20 cellular contexts compared by ENCODE assay signal in genomic region chr9:133608881-133609280, GRCh38. TPM values are rescaled to one million over a fixed set of nuclear protein-coding genes. Genes with fewer than 3 reads are reported as not detected.
DNase-seq lines count a peak whose midpoint lies in the region; TF ChIP-seq lines count a peak whose summit lies in the region.
"Had no signal": no experiment of that assay in that cellular context is flagged by ENCODE, and none has a peak within 500 bp of the region (broad histone marks: within the 10 kb centered on the region; RNA-seq: fewer than 3 reads in every experiment).

No MANE protein-coding gene starts in this region.

- peak overlapping the region; percentile 68; the same call in 1 of the 2 replicates for H3K27ac ChIP-seq in VCaP
- H3K27ac ChIP-seq: Peyer's patch, SJSA1, thoracic aorta had no signal

- H3K9ac ChIP-seq in iPS-15b (ENCODE audit: low read depth, low read length) (no peak overlapping the region), skeletal muscle satellite cell (ENCODE audit: low read depth, low read length) (no peak overlapping the region)

- DNase-seq in H7 = no peak
- DNase-seq in NCI-H1092 treated with DMSO at 0.1 percent for 48 hours (lab: John Stamatoyannopoulos, UW) = no peak
- no peak for DNase-seq in progenitor cell of endocrine pancreas (ENCODE audit: low spot score, unreplicated experiment)
- DNase-seq in MG63 = no peak
- DNase-seq: activated CD8-positive, alpha-beta memory T cell treated with anti-CD3 and anti-CD28 coated beads, Interleukin-2, amount 10 ng/mL, durations not matched to agents 7 days and 5 days; AML-193; HFFc6; NK-92 treated with Interleukin-12 subunit alpha and Interleukin-12 subunit beta, amount 100 ng/mL, for 24 hours; Peyer's patch; stimulated activated naive B cell treated with anti-CD40 and anti-IgM and Interleukin-4, amounts not matched to agents 10 μg/mL and 1 μg/mL and 100 μg/mL, for 72 hours had no signal

- peak overlapping the region; percentile 56 for H3K4me2 ChIP-seq in skeletal muscle satellite cell (ENCODE audit: low read length)

- H3K27me3 ChIP-seq in H7 (ENCODE audit: control insufficient read depth, insufficient read depth, low read length) (peaks cover 9% of the 10 kb centered on the region), iPS-15b (ENCODE audit: control insufficient read depth, insufficient read depth, low read length) (peaks cover 20% of the 10 kb centered on the region), skeletal muscle satellite cell (ENCODE audit: control insufficient read depth, insufficient read depth, low read length) (peaks cover 95% of the 10 kb centered on the region), MG63 (peaks cover 41% of the 10 kb centered on the region)

- TF ChIP-seq CTCF in VCaP (conservative IDR thresholded peaks at IDR 0.05) (no peak), progenitor cell of endocrine pancreas (IDR thresholded peaks at IDR 0.05; ENCODE audit: unreplicated experiment) (no peak)

- no peaks in the 10 kb centered on the region for H3K36me3 Mint-ChIP-seq in progenitor cell of endocrine pancreas (ENCODE audit: insufficient read depth)
- H3K36me3 Mint-ChIP-seq: activated CD8-positive, alpha-beta memory T cell treated with anti-CD3 and anti-CD28 coated beads, Interleukin-2, amount 10 ng/mL, durations not matched to agents 7 days and 5 days; activated naive CD8-positive, alpha-beta T cell had no signal

- H3K27me3 Mint-ChIP-seq in progenitor cell of endocrine pancreas = peaks cover 84% of the 10 kb centered on the region

- peak overlapping the region; percentile 29 for H3K4me3 ChIP-seq in H7 (ENCODE audit: insufficient read depth, low read depth, low read length)
- H3K4me3 ChIP-seq in iPS-15b (ENCODE audit: low read depth, low read length) = peak overlapping the region; percentile 52
- peak overlapping the region; percentile 13 for H3K4me3 ChIP-seq in skeletal muscle satellite cell (ENCODE audit: low read length)
- no peak overlapping the region for H3K4me3 ChIP-seq in MG63
- H3K4me3 ChIP-seq: GM12878, Peyer's patch, SJSA1, thoracic aorta had no signal

- H3K36me3 ChIP-seq in H7 (replicated peaks; ENCODE audit: control insufficient read depth, insufficient read depth, low read length) (no peaks in the 10 kb centered on the region), iPS-15b (ENCODE audit: control insufficient read depth, insufficient read depth, low read length) (no peaks in the 10 kb centered on the region), skeletal muscle satellite cell (ENCODE audit: insufficient read depth, low read length) (no peaks in the 10 kb centered on the region), MG63 (no peaks in the 10 kb centered on the region)
- H3K36me3 ChIP-seq: Peyer's patch, SJSA1, thoracic aorta had no signal

- H3K9me3 Mint-ChIP-seq in progenitor cell of endocrine pancreas (ENCODE audit: low read depth) = no peaks in the 10 kb centered on the region
- H3K9me3 Mint-ChIP-seq: activated CD4-positive, alpha-beta T cell treated with anti-CD3 and anti-CD28 coated beads, Interleukin-2, amount 10 ng/mL, durations not matched to agents 24 days and 14 days; HFFc6; stimulated activated naive B cell treated with anti-CD40 and anti-IgM and Interleukin-4, amounts not matched to agents 10 μg/mL and 1 μg/mL and 100 μg/mL, for 72 hours; T-helper 1 cell treated with Interleukin-12 subunit alpha and Interleukin-12 subunit beta and Interleukin-4 antibody, amounts not matched to agents 30 μg/mL and 1 μg/mL, for 36 hours had no signal

- H3K27ac Mint-ChIP-seq in progenitor cell of endocrine pancreas = no peak overlapping the region
- H3K27ac Mint-ChIP-seq: activated CD4-positive, alpha-beta T cell treated with anti-CD3 and anti-CD28 coated beads, Interleukin-2, amount 10 ng/mL, durations not matched to agents 24 days and 14 days; activated CD8-positive, alpha-beta memory T cell treated with anti-CD3 and anti-CD28 coated beads, Interleukin-2, amount 10 ng/mL, durations not matched to agents 7 days and 5 days; activated naive CD8-positive, alpha-beta T cell; HFFc6; stimulated activated naive B cell treated with anti-CD40 and anti-IgM and Interleukin-4, amounts not matched to agents 10 μg/mL and 1 μg/mL and 100 μg/mL, for 72 hours; T-helper 1 cell treated with Interleukin-12 subunit alpha and Interleukin-12 subunit beta and Interleukin-4 antibody, amounts not matched to agents 30 μg/mL and 1 μg/mL, for 36 hours had no signal

- H3K4me3 Mint-ChIP-seq in progenitor cell of endocrine pancreas (ENCODE audit: low read depth) = no peak overlapping the region
- H3K4me3 Mint-ChIP-seq: activated CD4-positive, alpha-beta T cell treated with anti-CD3 and anti-CD28 coated beads, Interleukin-2, amount 10 ng/mL, durations not matched to agents 24 days and 14 days; activated CD8-positive, alpha-beta memory T cell treated with anti-CD3 and anti-CD28 coated beads, Interleukin-2, amount 10 ng/mL, durations not matched to agents 7 days and 5 days; HFFc6; stimulated activated naive B cell treated with anti-CD40 and anti-IgM and Interleukin-4, amounts not matched to agents 10 μg/mL and 1 μg/mL and 100 μg/mL, for 72 hours; T-helper 1 cell treated with Interleukin-12 subunit alpha and Interleukin-12 subunit beta and Interleukin-4 antibody, amounts not matched to agents 30 μg/mL and 1 μg/mL, for 36 hours had no signal

- H3K4me1 ChIP-seq in iPS-15b (ENCODE audit: control insufficient read depth, insufficient read depth, low read length) (no peaks in the 10 kb centered on the region), skeletal muscle satellite cell (ENCODE audit: control insufficient read depth, insufficient read depth, low read length) (no peaks in the 10 kb centered on the region)
- H3K4me1 ChIP-seq: Peyer's patch, SJSA1 had no signal

- H3K4me1 Mint-ChIP-seq in progenitor cell of endocrine pancreas (ENCODE audit: low read depth) = peaks cover 3% of the 10 kb centered on the region
- H3K4me1 Mint-ChIP-seq: activated CD4-positive, alpha-beta T cell treated with anti-CD3 and anti-CD28 coated beads, Interleukin-2, amount 10 ng/mL, durations not matched to agents 24 days and 14 days had no signal

- no peaks in the 10 kb centered on the region for H3K9me3 ChIP-seq in iPS-15b (ENCODE audit: control insufficient read depth, insufficient read depth, low read length)
- no peaks in the 10 kb centered on the region for H3K9me3 ChIP-seq in skeletal muscle satellite cell (replicated peaks; ENCODE audit: low read length)
- H3K9me3 ChIP-seq in MG63 = no peaks in the 10 kb centered on the region
- H3K9me3 ChIP-seq: Peyer's patch, SJSA1, thoracic aorta had no signal

RNA-seq across cellular contexts. Expression of gene FAM163B, which starts 0.3 kb away (rescaled TPM):
- 1.2 and 3.7 TPM in 2 replicates for total RNA-seq in H7 (2014; rRNA removed; shearing (Covaris generic))
- not detected in 2 replicates for total RNA-seq in skeletal muscle satellite cell (2012; rRNA removed)
- total RNA-seq in progenitor cell of endocrine pancreas = not detected in 2 replicates
- total RNA-seq in MG63 (2014; rRNA removed; shearing (Covaris generic); ENCODE audit: low replicate concordance) = not detected in 2 replicates
- total RNA-seq: activated CD4-positive, alpha-beta T cell treated with anti-CD3 and anti-CD28 coated beads, Interleukin-2, amount 10 ng/mL, durations not matched to agents 24 days and 14 days; activated CD8-positive, alpha-beta memory T cell treated with anti-CD3 and anti-CD28 coated beads, Interleukin-2, amount 10 ng/mL, durations not matched to agents 7 days and 5 days; GM12878; HFFc6; lower leg skin; Peyer's patch; SJSA1; thoracic aorta had no signal

RNA-seq across cellular contexts. Expression of gene DBH, which starts 27.3 kb away (rescaled TPM):
- total RNA-seq in H7 (2014; rRNA removed; shearing (Covaris generic)) = 0.07 TPM in 1 of 2 replicates, not detected in the other
- total RNA-seq in skeletal muscle satellite cell (2012; rRNA removed) = not detected in 2 replicates
- not detected in 2 replicates for total RNA-seq in progenitor cell of endocrine pancreas
- total RNA-seq in MG63 (2014; rRNA removed; shearing (Covaris generic); ENCODE audit: low replicate concordance) = not detected in 2 replicates
- total RNA-seq: activated CD4-positive, alpha-beta T cell treated with anti-CD3 and anti-CD28 coated beads, Interleukin-2, amount 10 ng/mL, durations not matched to agents 24 days and 14 days; activated CD8-positive, alpha-beta memory T cell treated with anti-CD3 and anti-CD28 coated beads, Interleukin-2, amount 10 ng/mL, durations not matched to agents 7 days and 5 days; GM12878; HFFc6; Peyer's patch; SJSA1; thoracic aorta had no signal
